ENCODE assay signal across 8 cellular contexts in the genomic region with DNA sequence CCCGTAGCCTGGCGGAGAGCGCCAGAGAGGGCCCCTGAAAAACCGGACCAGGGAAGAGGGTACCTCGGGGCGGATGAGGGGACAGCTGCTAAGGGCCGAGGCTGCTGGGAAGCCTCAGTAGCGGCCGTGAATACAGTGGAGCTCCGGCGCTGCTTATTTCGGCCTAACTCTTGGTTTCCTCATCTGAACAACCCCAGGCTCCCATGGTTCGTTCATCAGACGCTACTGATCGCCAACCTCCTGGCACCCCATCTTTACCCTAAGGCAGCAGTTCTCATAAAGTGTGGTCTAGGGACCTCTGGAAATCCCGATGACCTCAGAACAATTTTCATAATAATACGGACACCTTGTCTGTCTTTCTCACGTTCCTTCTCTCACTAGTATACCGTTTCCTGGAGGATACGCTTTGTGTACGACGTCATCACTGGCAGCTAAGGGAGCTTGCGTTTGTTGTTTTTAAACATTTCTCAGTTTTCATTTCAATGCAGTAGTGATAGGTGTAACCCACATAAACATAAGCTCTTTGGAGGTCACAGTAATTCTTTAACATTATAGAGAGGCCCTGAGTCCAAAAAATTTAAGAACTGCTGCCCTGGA. TPM values are rescaled to one million over a fixed set of nuclear protein-coding genes. Genes with fewer than 3 reads are reported as not detected.
A peak's percentile ranks its signal among the peaks of the same experiment; 100 is the strongest.
DNase-seq lines count a peak whose midpoint lies in the region; TF ChIP-seq lines count a peak whose summit lies in the region.

No MANE protein-coding gene starts in this region.

- peaks cover 1% of the 10 kb centered on the region for H3K36me3 Mint-ChIP-seq in activated naive CD8-positive, alpha-beta T cell treated with anti-CD3 and anti-CD28 coated beads for 36 hours

- peak overlapping the region; percentile 94 for H3K27ac ChIP-seq in GM23248
- H3K27ac ChIP-seq in Karpas-422 (ENCODE audit: low read length), result peak overlapping the region; percentile 79; the same call in 1 of the 2 replicates
- peak overlapping the region; percentile 97 for H3K27ac ChIP-seq in smooth muscle cell (ENCODE audit: low read depth)

- TF ChIP-seq CTCF in smooth muscle cell (IDR thresholded peaks at IDR 0.05; ENCODE audit: borderline replicate concordance, insufficient read depth, poor library complexity, severe bottlenecking), result no peak

- DNase-seq in NCI-H510A treated with DMSO at 0.1 percent for 48 hours (lab: John Stamatoyannopoulos, UW) (peak; percentile 30), NCI-H510A (lab: John Stamatoyannopoulos, UW) (no peak), GM23248 (peak; percentile 50), Karpas-422 (peak; percentile 79), smooth muscle cell (lab: John Stamatoyannopoulos, UW; ENCODE audit: unreplicated experiment) (no peak), HT-29 (ENCODE audit: low spot score) (no peak)
- DNase-seq in activated naive CD8-positive, alpha-beta T cell treated with anti-CD3 and anti-CD28 coated beads for 36 hours, result no peak

- H2AFZ ChIP-seq in GM23248 (peak overlapping the region; percentile 92), Karpas-422 (ENCODE audit: low read length) (peak overlapping the region; percentile 76), smooth muscle cell (ENCODE audit: low read depth) (peak overlapping the region; percentile 92)

- H4K20me1 ChIP-seq in GM23248 (ENCODE audit: insufficient read depth), result no peaks in the 10 kb centered on the region
- H4K20me1 ChIP-seq in Karpas-422 (ENCODE audit: insufficient read depth, low read depth, low read length), result no peaks in the 10 kb centered on the region; the same call in 1 of the 2 replicates
- peaks cover 14% of the 10 kb centered on the region for H4K20me1 ChIP-seq in smooth muscle cell (ENCODE audit: low read depth)

- H3K4me2 ChIP-seq in GM23248 (ENCODE audit: unreplicated experiment) (peak overlapping the region; percentile 80), Karpas-422 (ENCODE audit: low read depth, low read length, poor library complexity, severe bottlenecking) (peak overlapping the region; percentile 81), smooth muscle cell (peak overlapping the region; percentile 85)

- H3K4me3 ChIP-seq in GM23248 (peak overlapping the region; percentile 86), Karpas-422 (ENCODE audit: low read length) (peak overlapping the region; percentile 85), iPS-11a (ENCODE audit: low read depth, low read length) (peak overlapping the region; percentile 78), smooth muscle cell (peak overlapping the region; percentile 88)

- H3K4me3 Mint-ChIP-seq in activated naive CD8-positive, alpha-beta T cell treated with anti-CD3 and anti-CD28 coated beads for 36 hours, result peak overlapping the region; percentile 91

- H3K4me1 ChIP-seq in GM23248 (ENCODE audit: insufficient read depth) (peaks cover 20% of the 10 kb centered on the region), Karpas-422 (ENCODE audit: low read length) (peaks cover 38% of the 10 kb centered on the region), smooth muscle cell (ENCODE audit: low read depth) (peaks cover 26% of the 10 kb centered on the region)

- peaks cover 37% of the 10 kb centered on the region for H3K79me2 ChIP-seq in GM23248 (ENCODE audit: insufficient read depth)
- H3K79me2 ChIP-seq in Karpas-422 (ENCODE audit: low read length), result peaks cover 42% of the 10 kb centered on the region
- peaks cover 37% of the 10 kb centered on the region for H3K79me2 ChIP-seq in smooth muscle cell (ENCODE audit: low read depth)

- H3F3A ChIP-seq in GM23248 (ENCODE audit: insufficient read depth) (peaks cover 7% of the 10 kb centered on the region; the same call in 1 of the 2 replicates), smooth muscle cell (ENCODE audit: low read depth) (no peaks in the 10 kb centered on the region)

- WGBS in GM23248 (ENCODE audit: low coverage in 1 of 2, low lambda C conversion rate in 2 of 2, missing lambda C conversion rate in 2 of 2), 2 experiments, result 7 to 12% methylated on average over 23 of the region's 23 CpGs
- under 1% methylated on average over 23 of the region's 23 CpGs for WGBS in smooth muscle cell (ENCODE audit: low lambda C conversion rate)

- no peaks in the 10 kb centered on the region for H3K27me3 ChIP-seq in GM23248 (replicated peaks; ENCODE audit: insufficient read depth)
- H3K27me3 ChIP-seq in Karpas-422 (ENCODE audit: low read length), result no peaks in the 10 kb centered on the region
- no peaks in the 10 kb centered on the region for H3K27me3 ChIP-seq in smooth muscle cell (ENCODE audit: low read depth)

- peaks cover 10% of the 10 kb centered on the region for H3K27me3 Mint-ChIP-seq in activated naive CD8-positive, alpha-beta T cell treated with anti-CD3 and anti-CD28 coated beads for 36 hours

- H3K9me2 ChIP-seq in GM23248 (ENCODE audit: insufficient read depth), result no peaks in the 10 kb centered on the region
- H3K9me2 ChIP-seq in Karpas-422 (replicated peaks; ENCODE audit: insufficient read depth, low read length), result no peaks in the 10 kb centered on the region

- no peaks in the 10 kb centered on the region for H3K9me3 ChIP-seq in GM23248 (ENCODE audit: low read depth)
- H3K9me3 ChIP-seq in Karpas-422 (ENCODE audit: low read length), result no peaks in the 10 kb centered on the region
- H3K9me3 ChIP-seq in smooth muscle cell (replicated peaks; ENCODE audit: low read depth), result no peaks in the 10 kb centered on the region

- no peaks in the 10 kb centered on the region for H3K36me3 ChIP-seq in GM23248 (ENCODE audit: low read depth)
- no peaks in the 10 kb centered on the region for H3K36me3 ChIP-seq in Karpas-422 (ENCODE audit: insufficient read depth, low read length)
- H3K36me3 ChIP-seq in smooth muscle cell (ENCODE audit: low read depth), result no peaks in the 10 kb centered on the region

- H3K9ac ChIP-seq in GM23248, result peak overlapping the region; percentile 89
- H3K9ac ChIP-seq in Karpas-422 (ENCODE audit: low read length), result peak overlapping the region; percentile 93
- H3K9ac ChIP-seq in smooth muscle cell (ENCODE audit: low read depth), result peak overlapping the region; percentile 99

- in situ Hi-C loops in GM23248 (cut with MboI), result no loop called here

- H3K4me1 Mint-ChIP-seq in activated naive CD8-positive, alpha-beta T cell treated with anti-CD3 and anti-CD28 coated beads for 36 hours, result peaks cover 21% of the 10 kb centered on the region

- H3K27ac Mint-ChIP-seq in activated naive CD8-positive, alpha-beta T cell treated with anti-CD3 and anti-CD28 coated beads for 36 hours, result peak overlapping the region; percentile 97

- H3K9me3 Mint-ChIP-seq in activated naive CD8-positive, alpha-beta T cell treated with anti-CD3 and anti-CD28 coated beads for 36 hours, result no peaks in the 10 kb centered on the region

RNA-seq across cellular contexts. Expression of a gene that starts 0.7 kb away (rescaled TPM):
- 16.4 and 18.9 TPM in 2 replicates for total RNA-seq in GM23248 (2014; rRNA removed; shearing (Covaris generic))
- polyA plus RNA-seq in GM23248 (2016; fragmentation: Nextera tagmentation; extraction: Ambion mirVana), result 23.5 and 26.5 TPM in 2 replicates
- 29.8 and 61.8 TPM in 2 replicates for total RNA-seq in Karpas-422 (2014; rRNA removed; shearing (Covaris generic); ENCODE audit: low replicate concordance)
- total RNA-seq in activated naive CD8-positive, alpha-beta T cell treated with anti-CD3 and anti-CD28 coated beads for 36 hours, result 10 to 100 TPM; 13.6 to 15.8 TPM
- 37.2 and 40.7 TPM in 2 replicates for total RNA-seq in smooth muscle cell
- polyA plus RNA-seq in smooth muscle cell, result 32.8 and 36.8 TPM in 2 replicates
- 6.4 and 6.7 TPM in 2 replicates for total RNA-seq in HT-29 (2014; rRNA removed; shearing (Covaris generic))

RNA-seq across cellular contexts. Expression of a gene that starts 59.5 kb away (rescaled TPM):
- total RNA-seq in GM23248 (2014; rRNA removed; shearing (Covaris generic)), result under 0.01 and 0.13 TPM in 2 replicates
- not detected in 2 replicates for polyA plus RNA-seq in GM23248 (2016; fragmentation: Nextera tagmentation; extraction: Ambion mirVana)
- 0.07 TPM in 1 of 2 replicates, not detected in the other for total RNA-seq in Karpas-422 (2014; rRNA removed; shearing (Covaris generic); ENCODE audit: low replicate concordance)
- not detected for total RNA-seq in activated naive CD8-positive, alpha-beta T cell treated with anti-CD3 and anti-CD28 coated beads for 36 hours
- 3.6 and 4.4 TPM in 2 replicates for total RNA-seq in smooth muscle cell
- polyA plus RNA-seq in smooth muscle cell, result 4.0 and 6.7 TPM in 2 replicates
- 0.05 TPM in 1 of 2 replicates, not detected in the other for total RNA-seq in HT-29 (2014; rRNA removed; shearing (Covaris generic))

Comparison
In these comparisons a context has a peak if more than half of its experiments do, and no peak if none do; other contexts are left out.
1. DNase-seq: peak in NCI-H510A treated with DMSO at 0.1 percent for 48 hours (single experiment), GM23248 (single experiment) and Karpas-422 (single experiment); none in NCI-H510A (single experiment), activated naive CD8-positive, alpha-beta T cell treated with anti-CD3 and anti-CD28 coated beads for 36 hours (single experiment), smooth muscle cell (single experiment) and HT-29 (single experiment).
2. Peak in every context shown above with its lines, with median percentiles within 50 percentile points of each other: H2AFZ ChIP-seq, H3K27ac ChIP-seq, H3K4me2 ChIP-seq, H3K4me3 ChIP-seq and H3K9ac ChIP-seq.